19 cellular contexts compared by ENCODE assay signal in the genomic region with DNA sequence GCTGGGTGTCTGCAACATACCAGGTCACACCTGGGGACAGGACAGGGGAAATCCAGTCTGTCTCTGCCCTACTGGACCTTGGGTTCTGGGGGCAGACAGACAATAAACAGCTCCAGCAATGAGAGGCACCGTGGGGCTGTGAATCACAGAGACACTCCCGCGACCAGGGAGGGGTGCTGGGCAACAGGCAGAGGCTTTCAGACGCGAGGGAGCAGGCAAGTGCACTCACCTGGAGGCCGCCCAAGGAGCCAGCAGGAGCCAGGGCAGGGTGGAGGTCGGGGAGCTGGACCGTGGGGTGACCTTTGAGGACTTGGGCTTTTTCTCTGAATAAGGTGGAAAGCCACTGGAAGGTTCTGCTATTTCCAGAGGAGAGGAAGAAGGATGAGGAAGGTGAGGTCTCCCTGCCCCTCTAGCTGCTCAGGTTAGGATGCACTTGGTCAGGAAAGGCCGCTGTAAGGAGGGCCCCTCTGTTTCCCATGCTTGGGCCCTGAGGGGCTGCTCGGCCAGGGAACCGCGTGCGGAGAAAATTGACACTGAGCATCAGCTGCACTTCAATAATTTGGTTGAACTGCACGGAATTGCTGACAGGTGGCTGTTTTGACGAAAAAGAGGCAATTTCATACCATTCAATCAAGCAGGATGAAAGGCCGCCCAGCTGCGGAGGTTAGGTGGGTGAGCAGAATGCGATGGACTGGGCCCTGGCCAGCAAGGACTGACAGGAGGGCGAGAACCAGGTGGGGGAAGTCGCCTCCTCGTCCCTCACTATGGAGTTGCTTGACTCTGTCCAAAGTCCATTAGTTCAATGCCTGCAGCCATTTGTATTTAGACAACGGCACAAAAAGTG. TPM values are rescaled to one million over a fixed set of nuclear protein-coding genes. Genes with fewer than 3 reads are reported as not detected.
DNase-seq lines count a peak whose midpoint lies in the region; ATAC-seq and TF ChIP-seq lines count a peak whose summit lies in the region.
"Had no signal": no experiment of that assay in that cellular context is flagged by ENCODE, and none has a peak within 500 bp of the region (broad histone marks: within the 10 kb centered on the region; RNA-seq: fewer than 3 reads in every experiment).

No MANE protein-coding gene starts in this region.

- H3K9me3 Mint-ChIP-seq in WTC11, result peaks cover 27% of the 10 kb centered on the region

- H3K4me3 Mint-ChIP-seq in WTC11, result no peak overlapping the region
- H3K4me3 Mint-ChIP-seq: B cell; CD4-positive, CD25-positive, alpha-beta regulatory T cell had no signal

- ATAC-seq in GM18511 (IDR thresholded peaks at IDR 0.05; ENCODE audit: unreplicated experiment) (no peak), WTC11 (no peak)
- ATAC-seq: K562 had no signal

- DNase-seq in H7, result peak; percentile 43
- DNase-seq in NCI-H2227 (lab: John Stamatoyannopoulos, UW; ENCODE audit: unreplicated experiment), result peak; percentile 59
- peak; percentile 72 for DNase-seq in mesenteric fat pad (ENCODE audit: low spot score)
- DNase-seq in stomach, result peak; percentile 17
- no peak for DNase-seq in foreskin fibroblast
- DNase-seq in WTC11 (ENCODE audit: low spot score), result no peak
- DNase-seq: Caco-2; CD4-positive, CD25-positive, alpha-beta regulatory T cell; EL; MV-4-11; NCI-H1417 treated with DMSO at 0.1 percent for 48 hours; NCI-H510A treated with DMSO at 0.1 percent for 48 hours; NCI-H82; PC-9 had no signal

- CTCF ChIA-PET in WTC11 (lab: Charles Lee), result interaction anchor here (0.7 to 0.8 kb wide), 3 partner anchors 36 to 1805 kb away, joined by 3 to 10 read pairs (median 3); no protein-coding TSS in a partner anchor

- 64 to 67% (median 65%) methylated on average over 22 of the region's 22 CpGs for WGBS in stomach, 5 donors

- TF ChIP-seq EP300 in stomach (IDR thresholded peaks at IDR 0.05), result no peak

- 0 out of 2 replicates have a peak, but pooled peaks cover 3% of the 10 kb centered on the region for H3K4me1 Mint-ChIP-seq in WTC11
- H3K4me1 Mint-ChIP-seq: B cell had no signal

- no peak overlapping the region for H3K27ac ChIP-seq in stomach
- H3K27ac ChIP-seq: PC-9, SK-N-MC had no signal

- peaks cover 4 to 34% (median 19%) of the 10 kb centered on the region in 4 donors for H3K9me3 ChIP-seq in stomach

- H3K36me3 ChIP-seq in H7 (replicated peaks; ENCODE audit: control insufficient read depth, insufficient read depth, low read length) (no peaks in the 10 kb centered on the region), stomach (no peaks in the 10 kb centered on the region)
- H3K36me3 ChIP-seq: HAP-1 had no signal

- TF ChIP-seq POLR2A in stomach (IDR thresholded peaks at IDR 0.05), result no peak

- H3K27me3 Mint-ChIP-seq in WTC11 (ENCODE audit: low read depth), result peaks cover 16% of the 10 kb centered on the region

- TF ChIP-seq CTCF in stomach (IDR thresholded peaks at IDR 0.05) (no peak), foreskin fibroblast (IDR thresholded peaks at IDR 0.05; ENCODE audit: low read depth, low read length) (no peak), WTC11 (IDR thresholded peaks at IDR 0.05) (no peak)

- H3K4me3 ChIP-seq in H7 (ENCODE audit: insufficient read depth, low read depth, low read length) (no peak overlapping the region), stomach (no peak overlapping the region), foreskin fibroblast (ENCODE audit: low read depth in 1 of 2, low read length in 2 of 2) (no peak overlapping the region)
- H3K4me3 ChIP-seq: HAP-1, K562, PC-9, SK-N-MC had no signal

- intact Hi-C loops in stomach (cut with DNase I; ENCODE audit: low total_unique reads), result no loop called here

- H3K4me1 ChIP-seq in stomach, result no peaks in the 10 kb centered on the region
- H3K4me1 ChIP-seq: HAP-1 had no signal

- H3K36me3 Mint-ChIP-seq in WTC11, result peaks cover 5% of the 10 kb centered on the region
- H3K36me3 Mint-ChIP-seq: CD4-positive, CD25-positive, alpha-beta regulatory T cell had no signal

- POLR2A ChIA-PET in WTC11 (lab: Charles Lee), result no interaction called here

- H3K27me3 ChIP-seq in H7 (ENCODE audit: control insufficient read depth, insufficient read depth, low read length) (no peaks in the 10 kb centered on the region), stomach (peaks cover 0 to 66% (median 0%) of the 10 kb centered on the region in 3 donors)

- no peak overlapping the region for H3K27ac Mint-ChIP-seq in WTC11
- H3K27ac Mint-ChIP-seq: B cell; CD4-positive, CD25-positive, alpha-beta regulatory T cell had no signal

TF ChIP-seq in WTC11, 78 proteins besides CTCF, POLR2A, EP300 and RAD21:
- TF ChIP-seq PREB (CRISPR knock-in tag; IDR thresholded peaks at IDR 0.05; ENCODE audit: borderline replicate concordance), result no peak
- no peak for TF ChIP-seq ZMAT4 (CRISPR knock-in tag; IDR thresholded peaks at IDR 0.05)
- TF ChIP-seq ZNF263 (CRISPR knock-in tag; IDR thresholded peaks at IDR 0.05; ENCODE audit: low read depth), result no peak
- TF ChIP-seq, protein P1, sequence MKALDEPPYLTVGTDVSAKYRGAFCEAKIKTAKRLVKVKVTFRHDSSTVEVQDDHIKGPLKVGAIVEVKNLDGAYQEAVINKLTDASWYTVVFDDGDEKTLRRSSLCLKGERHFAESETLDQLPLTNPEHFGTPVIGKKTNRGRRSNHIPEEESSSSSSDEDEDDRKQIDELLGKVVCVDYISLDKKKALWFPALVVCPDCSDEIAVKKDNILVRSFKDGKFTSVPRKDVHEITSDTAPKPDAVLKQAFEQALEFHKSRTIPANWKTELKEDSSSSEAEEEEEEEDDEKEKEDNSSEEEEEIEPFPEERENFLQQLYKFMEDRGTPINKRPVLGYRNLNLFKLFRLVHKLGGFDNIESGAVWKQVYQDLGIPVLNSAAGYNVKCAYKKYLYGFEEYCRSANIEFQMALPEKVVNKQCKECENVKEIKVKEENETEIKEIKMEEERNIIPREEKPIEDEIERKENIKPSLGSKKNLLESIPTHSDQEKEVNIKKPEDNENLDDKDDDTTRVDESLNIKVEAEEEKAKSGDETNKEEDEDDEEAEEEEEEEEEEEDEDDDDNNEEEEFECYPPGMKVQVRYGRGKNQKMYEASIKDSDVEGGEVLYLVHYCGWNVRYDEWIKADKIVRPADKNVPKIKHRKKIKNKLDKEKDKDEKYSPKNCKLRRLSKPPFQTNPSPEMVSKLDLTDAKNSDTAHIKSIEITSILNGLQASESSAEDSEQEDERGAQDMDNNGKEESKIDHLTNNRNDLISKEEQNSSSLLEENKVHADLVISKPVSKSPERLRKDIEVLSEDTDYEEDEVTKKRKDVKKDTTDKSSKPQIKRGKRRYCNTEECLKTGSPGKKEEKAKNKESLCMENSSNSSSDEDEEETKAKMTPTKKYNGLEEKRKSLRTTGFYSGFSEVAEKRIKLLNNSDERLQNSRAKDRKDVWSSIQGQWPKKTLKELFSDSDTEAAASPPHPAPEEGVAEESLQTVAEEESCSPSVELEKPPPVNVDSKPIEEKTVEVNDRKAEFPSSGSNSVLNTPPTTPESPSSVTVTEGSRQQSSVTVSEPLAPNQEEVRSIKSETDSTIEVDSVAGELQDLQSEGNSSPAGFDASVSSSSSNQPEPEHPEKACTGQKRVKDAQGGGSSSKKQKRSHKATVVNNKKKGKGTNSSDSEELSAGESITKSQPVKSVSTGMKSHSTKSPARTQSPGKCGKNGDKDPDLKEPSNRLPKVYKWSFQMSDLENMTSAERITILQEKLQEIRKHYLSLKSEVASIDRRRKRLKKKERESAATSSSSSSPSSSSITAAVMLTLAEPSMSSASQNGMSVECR (CRISPR knock-in tag; IDR thresholded peaks at IDR 0.05; ENCODE audit: borderline replicate concordance), result no peak
- TF ChIP-seq MAX (CRISPR knock-in tag; IDR thresholded peaks at IDR 0.05), result no peak
- no peak for TF ChIP-seq MXD4 (CRISPR knock-in tag; IDR thresholded peaks at IDR 0.05; ENCODE audit: borderline replicate concordance)
- TF ChIP-seq NFYB (CRISPR knock-in tag; conservative IDR thresholded peaks at IDR 0.05; ENCODE audit: low read depth), result no peak
- TF ChIP-seq KAT7 (CRISPR knock-in tag; IDR thresholded peaks at IDR 0.05; ENCODE audit: borderline replicate concordance), result no peak
- TF ChIP-seq CBFB (CRISPR knock-in tag; IDR thresholded peaks at IDR 0.05; ENCODE audit: low read depth), result no peak
- TF ChIP-seq NR1H2 (CRISPR knock-in tag; IDR thresholded peaks at IDR 0.05), result no peak
- no peak for TF ChIP-seq GTF2I (CRISPR knock-in tag; conservative IDR thresholded peaks at IDR 0.05)

RNA-seq across cellular contexts. Expression of gene JAG2, which starts 42.2 kb away (rescaled TPM):
- 13.0 and 17.9 TPM in 2 replicates for total RNA-seq in H7 (2014; rRNA removed; shearing (Covaris generic))
- total RNA-seq in mesenteric fat pad (25.1 TPM), stomach (100 to 1,000 TPM in 1 of 5 donors, 10 to 100 TPM in 3, 1 to 10 TPM in 1; 8.0 to 117 (median 18.7) TPM), WTC11 (2021) (10.6 to 12.2 TPM (median 11.8 TPM) in 3 replicates)
- 10 to 100 TPM in 1 of 3 donors, 1 to 10 TPM in 2; 6.0 to 27.2 (median 7.5) TPM for polyA plus RNA-seq in stomach

RNA-seq across cellular contexts. Expression of gene NUDT14, which starts 54.8 kb away (rescaled TPM):
- 30.4 and 33.6 TPM in 2 replicates for total RNA-seq in H7 (2014; rRNA removed; shearing (Covaris generic))
- total RNA-seq in mesenteric fat pad (28.3 TPM), stomach (10 to 100 TPM in 4 of 5 donors, not detected in 1; 15.2 to 62.6 (median 18.4) TPM), WTC11 (2021) (35.4 to 56.2 TPM (median 51.3 TPM) in 3 replicates)
- polyA plus RNA-seq in stomach, result 10 to 100 TPM; 26.6 to 51.7 (median 30.7) TPM

Comparison
In these comparisons a context has a peak if more than half of its experiments do, and no peak if none do; other contexts are left out.
1. DNase-seq: peak in H7 (single experiment), NCI-H2227 (single experiment), mesenteric fat pad (single experiment) and stomach (single experiment); none in foreskin fibroblast (0 of 2) and WTC11 (single experiment).